26 cellular contexts compared by ENCODE assay signal in the genomic region with DNA sequence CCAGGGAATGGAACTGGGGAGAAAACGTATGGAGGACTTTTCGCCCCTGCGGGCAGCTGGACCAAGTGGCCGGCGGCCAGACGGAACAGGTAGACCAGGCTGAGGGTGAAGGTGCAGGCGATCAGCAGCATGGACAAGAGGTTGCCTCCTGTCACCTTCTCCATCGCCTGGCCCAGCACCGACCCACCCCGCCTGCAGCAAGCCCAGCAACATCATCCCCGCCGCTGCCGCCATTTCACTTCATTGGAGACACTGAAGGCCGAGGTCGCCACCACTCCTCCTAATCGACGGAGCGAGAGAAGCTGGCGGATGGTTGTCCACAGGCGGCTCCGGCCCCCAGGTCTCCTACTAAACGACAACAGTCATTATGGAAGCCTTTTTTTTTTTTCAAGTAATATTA.
"Had no signal": no experiment of that assay in that cellular context is flagged by ENCODE, and none has a peak within 500 bp of the region (broad histone marks: within the 10 kb centered on the region; RNA-seq: fewer than 3 reads in every experiment).

No MANE protein-coding gene starts in this region.

- DNase-seq: naive thymus-derived CD8-positive, alpha-beta T cell; nephron progenitor cell; nucleus accumbens; psoas muscle; right lobe of liver; sigmoid colon; small intestine; stimulated activated CD4-positive, alpha-beta T cell treated with anti-CD3 and anti-CD28 coated beads, Interleukin-12 subunit alpha, Interleukin-12 subunit beta, amount 100 ng/mL, for 4 hours; stimulated activated CD4-positive, alpha-beta T cell treated with anti-CD3 and anti-CD28 coated beads, Interleukin-1b, Interleukin-23, amount 100 ng/mL, for 48 hours; stimulated activated CD4-positive, alpha-beta T cell treated with anti-CD3 and anti-CD28 coated beads, Interleukin-4, amount 100 ng/mL, for 1 hour; stimulated activated CD4-positive, alpha-beta T cell treated with anti-CD3 and anti-CD28 coated beads, Interleukin-4, amount 100 ng/mL, for 4 hours; stimulated activated CD8-positive, alpha-beta memory T cell treated with anti-CD3 and anti-CD28 coated beads, Interleukin-4, amount 100 ng/mL, for 48 hours; stimulated activated naive CD4-positive, alpha-beta T cell; stimulated activated naive CD8-positive, alpha-beta T cell treated with anti-CD3 and anti-CD28 coated beads, Interleukin-15, amount 100 ng/mL, for 72 hours; stimulated activated naive CD8-positive, alpha-beta T cell treated with anti-CD3 and anti-CD28 coated beads, Interleukin-15, Interleukin-2, amounts not matched to agents 100 U/mL and 50 U/mL, for 24 hours; thyroid gland; trophoblast cell had no signal

- H3K9me3 ChIP-seq: neutrophil, pancreas, psoas muscle, right lobe of liver, sigmoid colon, thoracic aorta, thyroid gland, tibial nerve, upper lobe of left lung, vagina had no signal

- H3K4me3 ChIP-seq: pancreas, psoas muscle, right lobe of liver, sigmoid colon, thoracic aorta, thyroid gland, tibial nerve, upper lobe of left lung, vagina had no signal

- H3K4me1 ChIP-seq: pancreas had no signal

- H3K27ac ChIP-seq: neutrophil, pancreas, psoas muscle, right lobe of liver, sigmoid colon, thoracic aorta, thyroid gland, tibial nerve, upper lobe of left lung, vagina had no signal

- ATAC-seq: naive thymus-derived CD8-positive, alpha-beta T cell; natural killer cell treated with Interleukin-12 subunit alpha and Interleukin-12 subunit beta and Interleukin-15 and Interleukin-18, amount 100 ng/mL, for 72 hours; pancreas; psoas muscle; right cardiac atrium; right lobe of liver; stimulated activated memory B cell treated with anti-CD40 and anti-IgM and Interleukin-4, amounts not matched to agents 10 μg/mL and 1 μg/mL and 100 μg/mL, for 72 hours; stimulated activated naive CD8-positive, alpha-beta T cell treated with anti-CD3 and anti-CD28 coated beads, Interleukin-15, amount 100 ng/mL, for 72 hours; stimulated activated naive CD8-positive, alpha-beta T cell treated with anti-CD3 and anti-CD28 coated beads, Interleukin-15, Interleukin-2, amounts not matched to agents 100 U/mL and 50 U/mL, for 24 hours had no signal

- H3K36me3 ChIP-seq: neutrophil, pancreas, right lobe of liver, sigmoid colon, thoracic aorta, thyroid gland, tibial nerve, upper lobe of left lung, vagina had no signal

- H3K27me3 ChIP-seq: pancreas, right lobe of liver, sigmoid colon, thyroid gland, tibial nerve, upper lobe of left lung, vagina had no signal
